Comparison of ENCODE assay signal across 8 cellular contexts in genomic region chr22:39554170-39554569, GRCh38. TPM values are rescaled to one million over a fixed set of nuclear protein-coding genes. Genes with fewer than 3 reads are reported as not detected.
"Had no signal": no experiment of that assay in that cellular context is flagged by ENCODE, and none has a peak within 500 bp of the region (broad histone marks: within the 10 kb centered on the region; RNA-seq: fewer than 3 reads in every experiment).

No MANE protein-coding gene starts in this region.

- H2AFZ ChIP-seq: GM23248, GM23338 had no signal

- H3K9me3 ChIP-seq: HAP-1 had no signal

- H3K4me3 ChIP-seq: GM23248, GM23338, HAP-1 had no signal

- H3K4me1 ChIP-seq: HAP-1 had no signal

- H3K9ac ChIP-seq: GM23248 had no signal

- H3K27ac ChIP-seq: GM23248 had no signal

- H3K36me3 ChIP-seq: HAP-1 had no signal

- DNase-seq: GM23248, GOT3, H7, H9, HCEC 1CT, HFFc6 had no signal

- H3K4me2 ChIP-seq: GM23338 had no signal

RNA-seq across cellular contexts. Expression of gene CACNA1I, which starts 16.4 kb away (rescaled TPM):
- total RNA-seq: GM23248, HFFc6 had no signal
- polyA plus RNA-seq: GM23248 had no signal
